1 cellular context compared by ENCODE assay signal in the genomic region with DNA sequence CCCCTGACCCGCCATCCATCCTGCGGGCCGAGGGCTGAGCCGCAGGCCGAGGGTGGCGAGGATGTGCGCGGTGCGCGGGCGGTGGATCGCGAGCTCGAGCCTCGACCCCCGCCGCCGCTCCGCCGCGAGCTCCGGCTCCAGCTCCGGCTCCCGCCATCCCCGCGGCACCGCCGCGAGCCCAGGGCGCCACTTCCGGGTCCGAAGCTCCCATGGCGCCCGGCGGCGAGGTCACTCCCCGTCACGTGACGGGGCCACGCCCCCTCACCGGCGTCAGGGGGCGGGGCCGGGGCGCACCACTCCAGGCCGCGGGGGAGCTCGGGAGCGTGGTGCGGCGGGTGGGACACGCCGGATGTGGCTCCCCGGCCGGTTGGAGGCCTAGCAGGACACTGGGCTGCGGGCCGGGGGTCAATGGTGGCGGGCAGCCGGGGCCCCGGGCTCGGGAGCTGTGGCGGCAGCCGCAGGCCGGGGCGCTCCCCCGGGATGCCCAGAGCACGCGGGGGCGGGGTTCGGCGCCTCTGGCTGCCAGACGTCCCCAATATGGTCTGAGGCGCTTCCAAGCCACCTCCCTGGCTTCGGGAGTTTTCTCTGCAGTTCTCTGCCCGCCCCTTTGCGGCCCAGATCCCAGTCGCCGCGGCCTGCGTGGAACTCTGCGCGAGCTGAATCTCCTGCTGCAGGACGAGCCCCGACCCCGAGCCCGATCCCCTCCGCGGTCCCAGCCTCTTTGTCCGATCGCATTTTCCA.
TF ChIP-seq lines count a peak whose summit lies in the region.

A gene with protein sequence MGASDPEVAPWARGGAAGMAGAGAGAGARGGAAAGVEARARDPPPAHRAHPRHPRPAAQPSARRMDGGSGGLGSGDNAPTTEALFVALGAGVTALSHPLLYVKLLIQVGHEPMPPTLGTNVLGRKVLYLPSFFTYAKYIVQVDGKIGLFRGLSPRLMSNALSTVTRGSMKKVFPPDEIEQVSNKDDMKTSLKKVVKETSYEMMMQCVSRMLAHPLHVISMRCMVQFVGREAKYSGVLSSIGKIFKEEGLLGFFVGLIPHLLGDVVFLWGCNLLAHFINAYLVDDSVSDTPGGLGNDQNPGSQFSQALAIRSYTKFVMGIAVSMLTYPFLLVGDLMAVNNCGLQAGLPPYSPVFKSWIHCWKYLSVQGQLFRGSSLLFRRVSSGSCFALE (minus strand): TSS at position 234 of the 741 bp plus-strand sequence. CDS start 23 bp downstream, at position 211.

TF ChIP-seq in K562, 482 proteins besides CTCF, POLR2A, EP300 and RAD21 (continued from another document and continues in another):
- TF ChIP-seq, protein P1, sequence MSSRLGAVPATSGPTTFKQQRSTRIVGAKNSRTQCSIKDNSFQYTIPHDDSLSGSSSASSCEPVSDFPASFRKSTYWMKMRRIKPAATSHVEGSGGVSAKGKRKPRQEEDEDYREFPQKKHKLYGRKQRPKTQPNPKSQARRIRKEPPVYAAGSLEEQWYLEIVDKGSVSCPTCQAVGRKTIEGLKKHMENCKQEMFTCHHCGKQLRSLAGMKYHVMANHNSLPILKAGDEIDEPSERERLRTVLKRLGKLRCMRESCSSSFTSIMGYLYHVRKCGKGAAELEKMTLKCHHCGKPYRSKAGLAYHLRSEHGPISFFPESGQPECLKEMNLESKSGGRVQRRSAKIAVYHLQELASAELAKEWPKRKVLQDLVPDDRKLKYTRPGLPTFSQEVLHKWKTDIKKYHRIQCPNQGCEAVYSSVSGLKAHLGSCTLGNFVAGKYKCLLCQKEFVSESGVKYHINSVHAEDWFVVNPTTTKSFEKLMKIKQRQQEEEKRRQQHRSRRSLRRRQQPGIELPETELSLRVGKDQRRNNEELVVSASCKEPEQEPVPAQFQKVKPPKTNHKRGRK (tag; IDR thresholded peaks at IDR 0.05), result no peak
- TF ChIP-seq, protein P2, sequence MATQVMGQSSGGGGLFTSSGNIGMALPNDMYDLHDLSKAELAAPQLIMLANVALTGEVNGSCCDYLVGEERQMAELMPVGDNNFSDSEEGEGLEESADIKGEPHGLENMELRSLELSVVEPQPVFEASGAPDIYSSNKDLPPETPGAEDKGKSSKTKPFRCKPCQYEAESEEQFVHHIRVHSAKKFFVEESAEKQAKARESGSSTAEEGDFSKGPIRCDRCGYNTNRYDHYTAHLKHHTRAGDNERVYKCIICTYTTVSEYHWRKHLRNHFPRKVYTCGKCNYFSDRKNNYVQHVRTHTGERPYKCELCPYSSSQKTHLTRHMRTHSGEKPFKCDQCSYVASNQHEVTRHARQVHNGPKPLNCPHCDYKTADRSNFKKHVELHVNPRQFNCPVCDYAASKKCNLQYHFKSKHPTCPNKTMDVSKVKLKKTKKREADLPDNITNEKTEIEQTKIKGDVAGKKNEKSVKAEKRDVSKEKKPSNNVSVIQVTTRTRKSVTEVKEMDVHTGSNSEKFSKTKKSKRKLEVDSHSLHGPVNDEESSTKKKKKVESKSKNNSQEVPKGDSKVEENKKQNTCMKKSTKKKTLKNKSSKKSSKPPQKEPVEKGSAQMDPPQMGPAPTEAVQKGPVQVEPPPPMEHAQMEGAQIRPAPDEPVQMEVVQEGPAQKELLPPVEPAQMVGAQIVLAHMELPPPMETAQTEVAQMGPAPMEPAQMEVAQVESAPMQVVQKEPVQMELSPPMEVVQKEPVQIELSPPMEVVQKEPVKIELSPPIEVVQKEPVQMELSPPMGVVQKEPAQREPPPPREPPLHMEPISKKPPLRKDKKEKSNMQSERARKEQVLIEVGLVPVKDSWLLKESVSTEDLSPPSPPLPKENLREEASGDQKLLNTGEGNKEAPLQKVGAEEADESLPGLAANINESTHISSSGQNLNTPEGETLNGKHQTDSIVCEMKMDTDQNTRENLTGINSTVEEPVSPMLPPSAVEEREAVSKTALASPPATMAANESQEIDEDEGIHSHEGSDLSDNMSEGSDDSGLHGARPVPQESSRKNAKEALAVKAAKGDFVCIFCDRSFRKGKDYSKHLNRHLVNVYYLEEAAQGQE (CRISPR knock-in tag; IDR thresholded peaks at IDR 0.05; ENCODE audit: low read depth), result peak; percentile 55; the same call in 1 of the 2 replicates
- no peak for TF ChIP-seq EHMT2 (IDR thresholded peaks at IDR 0.05)
- TF ChIP-seq ZEB2 (IDR thresholded peaks at IDR 0.05), result no peak
- peak; percentile 95 for TF ChIP-seq RBFOX2 (IDR thresholded peaks at IDR 0.05; ENCODE audit: low read depth, low read length)
- no peak for TF ChIP-seq GABPB2 (CRISPR knock-in tag; conservative IDR thresholded peaks at IDR 0.05)
- TF ChIP-seq PHB (CRISPR knock-in tag; IDR thresholded peaks at IDR 0.05), result no peak
- no peak; the same call in 1 of the 2 replicates for TF ChIP-seq RNF2 (IDR thresholded peaks at IDR 0.05)
- TF ChIP-seq SMAD3 (CRISPR knock-in tag; conservative IDR thresholded peaks at IDR 0.05), result 0 out of 2 replicates have a peak, but pooled peaks have one; percentile 9
- TF ChIP-seq ZNF184 (CRISPR knock-in tag; IDR thresholded peaks at IDR 0.05), result no peak
- TF ChIP-seq BRD4 (IDR thresholded peaks at IDR 0.05), result peak; percentile 65; the same call in 1 of the 2 replicates
- peak; percentile 61; the same call in 1 of the 2 replicates for TF ChIP-seq ZNF76 (CRISPR knock-in tag; IDR thresholded peaks at IDR 0.05; ENCODE audit: borderline replicate concordance)
- peak; percentile 87 for TF ChIP-seq KLF1 (tag; IDR thresholded peaks at IDR 0.05)
- no peak for TF ChIP-seq CC2D1A (IDR thresholded peaks at IDR 0.05)
- TF ChIP-seq ZNF75A (CRISPR knock-in tag; IDR thresholded peaks at IDR 0.05), result no peak
- no peak for TF ChIP-seq CHD4 (IDR thresholded peaks at IDR 0.05; ENCODE audit: insufficient read depth, insufficient replicate concordance, low read depth, low read length, poor library complexity, severe bottlenecking)
- no peak for TF ChIP-seq MEF2D (tag; conservative IDR thresholded peaks at IDR 0.05; ENCODE audit: low read depth)
- TF ChIP-seq ETV5 (CRISPR knock-in tag; IDR thresholded peaks at IDR 0.05; ENCODE audit: low read depth), result peak; percentile 38; the same call in 1 of the 2 replicates
- no peak for TF ChIP-seq ZNF384 (IDR thresholded peaks at IDR 0.05; ENCODE audit: low read depth, low read length)
- TF ChIP-seq, protein P3, sequence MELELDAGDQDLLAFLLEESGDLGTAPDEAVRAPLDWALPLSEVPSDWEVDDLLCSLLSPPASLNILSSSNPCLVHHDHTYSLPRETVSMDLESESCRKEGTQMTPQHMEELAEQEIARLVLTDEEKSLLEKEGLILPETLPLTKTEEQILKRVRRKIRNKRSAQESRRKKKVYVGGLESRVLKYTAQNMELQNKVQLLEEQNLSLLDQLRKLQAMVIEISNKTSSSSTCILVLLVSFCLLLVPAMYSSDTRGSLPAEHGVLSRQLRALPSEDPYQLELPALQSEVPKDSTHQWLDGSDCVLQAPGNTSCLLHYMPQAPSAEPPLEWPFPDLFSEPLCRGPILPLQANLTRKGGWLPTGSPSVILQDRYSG (tag; conservative IDR thresholded peaks at IDR 0.05; ENCODE audit: low read depth), result no peak
- TF ChIP-seq ETV6 (IDR thresholded peaks at IDR 0.05; ENCODE audit: borderline replicate concordance in 1 of 2, low read depth in 2 of 2, low read length in 1 of 2), result no peak
- TF ChIP-seq ETV6 (CRISPR knock-in tag; IDR thresholded peaks at IDR 0.05; ENCODE audit: borderline replicate concordance), result no peak
- TF ChIP-seq, protein P4, sequence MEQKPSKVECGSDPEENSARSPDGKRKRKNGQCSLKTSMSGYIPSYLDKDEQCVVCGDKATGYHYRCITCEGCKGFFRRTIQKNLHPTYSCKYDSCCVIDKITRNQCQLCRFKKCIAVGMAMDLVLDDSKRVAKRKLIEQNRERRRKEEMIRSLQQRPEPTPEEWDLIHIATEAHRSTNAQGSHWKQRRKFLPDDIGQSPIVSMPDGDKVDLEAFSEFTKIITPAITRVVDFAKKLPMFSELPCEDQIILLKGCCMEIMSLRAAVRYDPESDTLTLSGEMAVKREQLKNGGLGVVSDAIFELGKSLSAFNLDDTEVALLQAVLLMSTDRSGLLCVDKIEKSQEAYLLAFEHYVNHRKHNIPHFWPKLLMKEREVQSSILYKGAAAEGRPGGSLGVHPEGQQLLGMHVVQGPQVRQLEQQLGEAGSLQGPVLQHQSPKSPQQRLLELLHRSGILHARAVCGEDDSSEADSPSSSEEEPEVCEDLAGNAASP (IDR thresholded peaks at IDR 0.05), result no peak
- TF ChIP-seq SIRT6 (IDR thresholded peaks at IDR 0.05; ENCODE audit: low read depth, low read length), result no peak
- TF ChIP-seq CBFB (CRISPR knock-in tag; IDR thresholded peaks at IDR 0.05), result no peak
- no peak for TF ChIP-seq MCM3 (IDR thresholded peaks at IDR 0.05)
- TF ChIP-seq MAFF (IDR thresholded peaks at IDR 0.05; ENCODE audit: low read length), result no peak; the same call in 1 of the 2 replicates
- TF ChIP-seq, protein P5, sequence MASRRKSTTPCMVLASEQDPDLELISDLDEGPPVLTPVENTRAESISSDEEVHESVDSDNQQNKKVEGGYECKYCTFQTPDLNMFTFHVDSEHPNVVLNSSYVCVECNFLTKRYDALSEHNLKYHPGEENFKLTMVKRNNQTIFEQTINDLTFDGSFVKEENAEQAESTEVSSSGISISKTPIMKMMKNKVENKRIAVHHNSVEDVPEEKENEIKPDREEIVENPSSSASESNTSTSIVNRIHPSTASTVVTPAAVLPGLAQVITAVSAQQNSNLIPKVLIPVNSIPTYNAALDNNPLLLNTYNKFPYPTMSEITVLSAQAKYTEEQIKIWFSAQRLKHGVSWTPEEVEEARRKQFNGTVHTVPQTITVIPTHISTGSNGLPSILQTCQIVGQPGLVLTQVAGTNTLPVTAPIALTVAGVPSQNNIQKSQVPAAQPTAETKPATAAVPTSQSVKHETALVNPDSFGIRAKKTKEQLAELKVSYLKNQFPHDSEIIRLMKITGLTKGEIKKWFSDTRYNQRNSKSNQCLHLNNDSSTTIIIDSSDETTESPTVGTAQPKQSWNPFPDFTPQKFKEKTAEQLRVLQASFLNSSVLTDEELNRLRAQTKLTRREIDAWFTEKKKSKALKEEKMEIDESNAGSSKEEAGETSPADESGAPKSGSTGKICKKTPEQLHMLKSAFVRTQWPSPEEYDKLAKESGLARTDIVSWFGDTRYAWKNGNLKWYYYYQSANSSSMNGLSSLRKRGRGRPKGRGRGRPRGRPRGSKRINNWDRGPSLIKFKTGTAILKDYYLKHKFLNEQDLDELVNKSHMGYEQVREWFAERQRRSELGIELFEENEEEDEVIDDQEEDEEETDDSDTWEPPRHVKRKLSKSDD (conservative IDR thresholded peaks at IDR 0.05; ENCODE audit: low read length), result peak; percentile 64; the same call in 1 of the 2 replicates
- no peak for TF ChIP-seq ZFP36 (IDR thresholded peaks at IDR 0.05; ENCODE audit: low read depth, low read length, partially characterized antibody)
- TF ChIP-seq, protein P6, sequence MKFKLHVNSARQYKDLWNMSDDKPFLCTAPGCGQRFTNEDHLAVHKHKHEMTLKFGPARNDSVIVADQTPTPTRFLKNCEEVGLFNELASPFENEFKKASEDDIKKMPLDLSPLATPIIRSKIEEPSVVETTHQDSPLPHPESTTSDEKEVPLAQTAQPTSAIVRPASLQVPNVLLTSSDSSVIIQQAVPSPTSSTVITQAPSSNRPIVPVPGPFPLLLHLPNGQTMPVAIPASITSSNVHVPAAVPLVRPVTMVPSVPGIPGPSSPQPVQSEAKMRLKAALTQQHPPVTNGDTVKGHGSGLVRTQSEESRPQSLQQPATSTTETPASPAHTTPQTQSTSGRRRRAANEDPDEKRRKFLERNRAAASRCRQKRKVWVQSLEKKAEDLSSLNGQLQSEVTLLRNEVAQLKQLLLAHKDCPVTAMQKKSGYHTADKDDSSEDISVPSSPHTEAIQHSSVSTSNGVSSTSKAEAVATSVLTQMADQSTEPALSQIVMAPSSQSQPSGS (CRISPR knock-in tag; IDR thresholded peaks at IDR 0.05), result no peak; the same call in 1 of the 2 replicates
- TF ChIP-seq NBN (IDR thresholded peaks at IDR 0.05; ENCODE audit: low read depth), result no peak
- TF ChIP-seq, protein P7, sequence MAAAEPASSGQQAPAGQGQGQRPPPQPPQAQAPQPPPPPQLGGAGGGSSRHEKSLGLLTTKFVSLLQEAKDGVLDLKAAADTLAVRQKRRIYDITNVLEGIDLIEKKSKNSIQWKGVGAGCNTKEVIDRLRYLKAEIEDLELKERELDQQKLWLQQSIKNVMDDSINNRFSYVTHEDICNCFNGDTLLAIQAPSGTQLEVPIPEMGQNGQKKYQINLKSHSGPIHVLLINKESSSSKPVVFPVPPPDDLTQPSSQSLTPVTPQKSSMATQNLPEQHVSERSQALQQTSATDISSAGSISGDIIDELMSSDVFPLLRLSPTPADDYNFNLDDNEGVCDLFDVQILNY (CRISPR knock-in tag; IDR thresholded peaks at IDR 0.05), result no peak
- TF ChIP-seq FOS (IDR thresholded peaks at IDR 0.05; ENCODE audit: extremely low read depth, insufficient read length), result peak; percentile 14
- no peak for TF ChIP-seq NR2F6 (CRISPR knock-in tag; IDR thresholded peaks at IDR 0.05)
- TF ChIP-seq CBX1 (IDR thresholded peaks at IDR 0.05; ENCODE audit: low read depth), result no peak; the same call in none of the 2 replicates
- TF ChIP-seq BDP1 (IDR thresholded peaks at IDR 0.05; ENCODE audit: insufficient read depth, insufficient read length), result no peak
- no peak for TF ChIP-seq HDAC3 (IDR thresholded peaks at IDR 0.05; ENCODE audit: borderline replicate concordance, partially characterized antibody)
- TF ChIP-seq MTF1 (CRISPR knock-in tag; IDR thresholded peaks at IDR 0.05; ENCODE audit: borderline replicate concordance), result no peak
- TF ChIP-seq GATA2 (CRISPR knock-in tag; IDR thresholded peaks at IDR 0.05), result no peak
- no peak for TF ChIP-seq ZNF347 (CRISPR knock-in tag; IDR thresholded peaks at IDR 0.05; ENCODE audit: low read depth)
- peak; percentile 99 for TF ChIP-seq ELF2 (CRISPR knock-in tag; IDR thresholded peaks at IDR 0.05)
- TF ChIP-seq TFAM (CRISPR knock-in tag; conservative IDR thresholded peaks at IDR 0.05), result no peak
- no peak for TF ChIP-seq ZNF3 (CRISPR knock-in tag; IDR thresholded peaks at IDR 0.05)
- TF ChIP-seq FOXK2 (conservative IDR thresholded peaks at IDR 0.05 in 1 of 2, IDR thresholded peaks at IDR 0.05 in 1 of 2; ENCODE audit: low read depth in 2 of 2), result peak in 1 of 2 experiments; percentile 99; a peak in 2 of 4 replicates
- TF ChIP-seq ETV1 (tag; conservative IDR thresholded peaks at IDR 0.05; ENCODE audit: low read depth), result no peak
- TF ChIP-seq, protein P8, sequence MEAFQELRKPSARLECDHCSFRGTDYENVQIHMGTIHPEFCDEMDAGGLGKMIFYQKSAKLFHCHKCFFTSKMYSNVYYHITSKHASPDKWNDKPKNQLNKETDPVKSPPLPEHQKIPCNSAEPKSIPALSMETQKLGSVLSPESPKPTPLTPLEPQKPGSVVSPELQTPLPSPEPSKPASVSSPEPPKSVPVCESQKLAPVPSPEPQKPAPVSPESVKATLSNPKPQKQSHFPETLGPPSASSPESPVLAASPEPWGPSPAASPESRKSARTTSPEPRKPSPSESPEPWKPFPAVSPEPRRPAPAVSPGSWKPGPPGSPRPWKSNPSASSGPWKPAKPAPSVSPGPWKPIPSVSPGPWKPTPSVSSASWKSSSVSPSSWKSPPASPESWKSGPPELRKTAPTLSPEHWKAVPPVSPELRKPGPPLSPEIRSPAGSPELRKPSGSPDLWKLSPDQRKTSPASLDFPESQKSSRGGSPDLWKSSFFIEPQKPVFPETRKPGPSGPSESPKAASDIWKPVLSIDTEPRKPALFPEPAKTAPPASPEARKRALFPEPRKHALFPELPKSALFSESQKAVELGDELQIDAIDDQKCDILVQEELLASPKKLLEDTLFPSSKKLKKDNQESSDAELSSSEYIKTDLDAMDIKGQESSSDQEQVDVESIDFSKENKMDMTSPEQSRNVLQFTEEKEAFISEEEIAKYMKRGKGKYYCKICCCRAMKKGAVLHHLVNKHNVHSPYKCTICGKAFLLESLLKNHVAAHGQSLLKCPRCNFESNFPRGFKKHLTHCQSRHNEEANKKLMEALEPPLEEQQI (IDR thresholded peaks at IDR 0.05), result no peak
- no peak for TF ChIP-seq ARID1B (IDR thresholded peaks at IDR 0.05)
- no peak for TF ChIP-seq SMARCA4 (IDR thresholded peaks at IDR 0.05)
- TF ChIP-seq ZKSCAN8 (CRISPR knock-in tag; IDR thresholded peaks at IDR 0.05), result no peak
